ENCODE assay signal across 2 cellular contexts in the genomic region with DNA sequence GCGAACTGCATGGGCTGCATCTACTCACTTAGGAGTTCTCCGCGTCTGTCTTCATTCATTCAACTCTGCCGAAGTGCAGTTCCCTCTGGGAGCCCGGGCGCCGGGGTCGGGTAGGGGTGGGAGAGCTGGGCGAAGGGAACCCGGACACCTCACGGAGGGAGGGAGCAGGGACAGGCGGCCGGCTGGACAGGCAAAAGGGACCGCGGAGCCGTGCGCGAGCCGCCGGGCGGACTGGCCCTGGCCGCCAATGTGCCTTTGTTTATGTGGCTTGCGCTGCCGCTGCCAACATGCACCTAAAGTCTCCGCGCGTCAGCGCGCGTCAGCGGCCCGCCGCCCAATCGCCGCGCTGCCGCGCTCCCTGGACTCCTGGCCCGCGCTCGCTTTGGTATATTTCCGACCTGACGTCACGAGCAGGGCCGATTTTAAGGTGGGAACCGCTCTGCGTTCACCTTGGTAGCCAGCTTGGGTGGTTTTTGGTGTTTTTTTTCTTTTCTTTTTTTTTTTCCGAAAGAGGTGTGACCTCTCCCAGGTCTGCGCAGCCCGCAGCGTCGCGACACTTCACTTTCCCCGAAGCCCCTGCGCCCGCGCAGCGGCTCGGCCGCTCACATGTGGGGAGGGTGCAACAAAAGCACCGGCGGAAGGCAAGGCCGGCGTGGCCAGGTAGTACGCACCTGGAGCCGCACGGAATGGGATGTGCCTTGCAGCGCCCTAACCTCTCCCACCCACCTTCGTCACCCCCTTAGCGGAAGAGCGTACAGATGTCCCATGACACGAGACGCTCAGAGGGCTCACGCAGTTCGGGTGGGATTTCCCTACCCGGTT.
A peak's percentile ranks its signal among the peaks of the same experiment; 100 is the strongest.
TF ChIP-seq lines count a peak whose summit lies in the region.

Gene NR4A2, minus strand, starts transcription at position 270 of the 822 bp plus-strand sequence. CDS start 2,535 bp downstream, outside the sequence.

TF ChIP-seq in HCT116, 20 proteins besides CTCF, POLR2A, EP300 and RAD21:
- TF ChIP-seq, protein P1, sequence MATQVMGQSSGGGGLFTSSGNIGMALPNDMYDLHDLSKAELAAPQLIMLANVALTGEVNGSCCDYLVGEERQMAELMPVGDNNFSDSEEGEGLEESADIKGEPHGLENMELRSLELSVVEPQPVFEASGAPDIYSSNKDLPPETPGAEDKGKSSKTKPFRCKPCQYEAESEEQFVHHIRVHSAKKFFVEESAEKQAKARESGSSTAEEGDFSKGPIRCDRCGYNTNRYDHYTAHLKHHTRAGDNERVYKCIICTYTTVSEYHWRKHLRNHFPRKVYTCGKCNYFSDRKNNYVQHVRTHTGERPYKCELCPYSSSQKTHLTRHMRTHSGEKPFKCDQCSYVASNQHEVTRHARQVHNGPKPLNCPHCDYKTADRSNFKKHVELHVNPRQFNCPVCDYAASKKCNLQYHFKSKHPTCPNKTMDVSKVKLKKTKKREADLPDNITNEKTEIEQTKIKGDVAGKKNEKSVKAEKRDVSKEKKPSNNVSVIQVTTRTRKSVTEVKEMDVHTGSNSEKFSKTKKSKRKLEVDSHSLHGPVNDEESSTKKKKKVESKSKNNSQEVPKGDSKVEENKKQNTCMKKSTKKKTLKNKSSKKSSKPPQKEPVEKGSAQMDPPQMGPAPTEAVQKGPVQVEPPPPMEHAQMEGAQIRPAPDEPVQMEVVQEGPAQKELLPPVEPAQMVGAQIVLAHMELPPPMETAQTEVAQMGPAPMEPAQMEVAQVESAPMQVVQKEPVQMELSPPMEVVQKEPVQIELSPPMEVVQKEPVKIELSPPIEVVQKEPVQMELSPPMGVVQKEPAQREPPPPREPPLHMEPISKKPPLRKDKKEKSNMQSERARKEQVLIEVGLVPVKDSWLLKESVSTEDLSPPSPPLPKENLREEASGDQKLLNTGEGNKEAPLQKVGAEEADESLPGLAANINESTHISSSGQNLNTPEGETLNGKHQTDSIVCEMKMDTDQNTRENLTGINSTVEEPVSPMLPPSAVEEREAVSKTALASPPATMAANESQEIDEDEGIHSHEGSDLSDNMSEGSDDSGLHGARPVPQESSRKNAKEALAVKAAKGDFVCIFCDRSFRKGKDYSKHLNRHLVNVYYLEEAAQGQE (IDR thresholded peaks at IDR 0.05; ENCODE audit: low read depth), result no peak
- no peak for TF ChIP-seq SP1 (IDR thresholded peaks at IDR 0.05; ENCODE audit: low read depth)
- peak; percentile 92 for TF ChIP-seq TCF7L2 (IDR thresholded peaks at IDR 0.05; ENCODE audit: borderline replicate concordance, extremely low read depth, insufficient read depth, insufficient read length)
- TF ChIP-seq CEBPB (IDR thresholded peaks at IDR 0.05; ENCODE audit: low read depth), result no peak
- TF ChIP-seq SRF (IDR thresholded peaks at IDR 0.05; ENCODE audit: low read depth), result no peak
- TF ChIP-seq SIN3A (IDR thresholded peaks at IDR 0.05; ENCODE audit: low read depth), result no peak
- TF ChIP-seq ATF3 (IDR thresholded peaks at IDR 0.05), result no peak
- TF ChIP-seq EZH2phosphoT487 (IDR thresholded peaks at IDR 0.05; ENCODE audit: borderline replicate concordance), result no peak
- peak; percentile 91 for TF ChIP-seq POLR2AphosphoS5 (IDR thresholded peaks at IDR 0.05; ENCODE audit: low read depth, low read length)
- TF ChIP-seq MAX (IDR thresholded peaks at IDR 0.05), result no peak
- no peak for TF ChIP-seq ELF1 (IDR thresholded peaks at IDR 0.05; ENCODE audit: borderline replicate concordance, low read depth)
- no peak for TF ChIP-seq EGR1 (IDR thresholded peaks at IDR 0.05; ENCODE audit: low read depth)
- TF ChIP-seq EZH2 (IDR thresholded peaks at IDR 0.05), result no peak
- TF ChIP-seq, protein P2, sequence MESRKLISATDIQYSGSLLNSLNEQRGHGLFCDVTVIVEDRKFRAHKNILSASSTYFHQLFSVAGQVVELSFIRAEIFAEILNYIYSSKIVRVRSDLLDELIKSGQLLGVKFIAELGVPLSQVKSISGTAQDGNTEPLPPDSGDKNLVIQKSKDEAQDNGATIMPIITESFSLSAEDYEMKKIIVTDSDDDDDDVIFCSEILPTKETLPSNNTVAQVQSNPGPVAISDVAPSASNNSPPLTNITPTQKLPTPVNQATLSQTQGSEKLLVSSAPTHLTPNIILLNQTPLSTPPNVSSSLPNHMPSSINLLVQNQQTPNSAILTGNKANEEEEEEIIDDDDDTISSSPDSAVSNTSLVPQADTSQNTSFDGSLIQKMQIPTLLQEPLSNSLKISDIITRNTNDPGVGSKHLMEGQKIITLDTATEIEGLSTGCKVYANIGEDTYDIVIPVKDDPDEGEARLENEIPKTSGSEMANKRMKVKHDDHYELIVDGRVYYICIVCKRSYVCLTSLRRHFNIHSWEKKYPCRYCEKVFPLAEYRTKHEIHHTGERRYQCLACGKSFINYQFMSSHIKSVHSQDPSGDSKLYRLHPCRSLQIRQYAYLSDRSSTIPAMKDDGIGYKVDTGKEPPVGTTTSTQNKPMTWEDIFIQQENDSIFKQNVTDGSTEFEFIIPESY (IDR thresholded peaks at IDR 0.05; ENCODE audit: extremely low read depth, insufficient replicate concordance, low read length), result peak; percentile 44
- TF ChIP-seq ZFX (IDR thresholded peaks at IDR 0.05), result peak; percentile 42
- TF ChIP-seq FOSL1 (IDR thresholded peaks at IDR 0.05; ENCODE audit: low read depth), result no peak
- no peak for TF ChIP-seq ZNF274 (IDR thresholded peaks at IDR 0.05; ENCODE audit: low read depth, low read length)
- TF ChIP-seq YY1 (IDR thresholded peaks at IDR 0.05; ENCODE audit: extremely low read depth, insufficient replicate concordance, low read depth, low read length), result no peak
- TF ChIP-seq JUND (IDR thresholded peaks at IDR 0.05), result no peak
- TF ChIP-seq CBX3 (IDR thresholded peaks at IDR 0.05; ENCODE audit: low read depth), result no peak
TF ChIP-seq in HCT116: peak in this region for 4.

TF ChIP-seq in SK-N-SH, 30 proteins besides CTCF, POLR2A, EP300 and RAD21:
- TF ChIP-seq, protein P3, sequence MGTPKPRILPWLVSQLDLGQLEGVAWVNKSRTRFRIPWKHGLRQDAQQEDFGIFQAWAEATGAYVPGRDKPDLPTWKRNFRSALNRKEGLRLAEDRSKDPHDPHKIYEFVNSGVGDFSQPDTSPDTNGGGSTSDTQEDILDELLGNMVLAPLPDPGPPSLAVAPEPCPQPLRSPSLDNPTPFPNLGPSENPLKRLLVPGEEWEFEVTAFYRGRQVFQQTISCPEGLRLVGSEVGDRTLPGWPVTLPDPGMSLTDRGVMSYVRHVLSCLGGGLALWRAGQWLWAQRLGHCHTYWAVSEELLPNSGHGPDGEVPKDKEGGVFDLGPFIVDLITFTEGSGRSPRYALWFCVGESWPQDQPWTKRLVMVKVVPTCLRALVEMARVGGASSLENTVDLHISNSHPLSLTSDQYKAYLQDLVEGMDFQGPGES (IDR thresholded peaks at IDR 0.05; ENCODE audit: low read depth, low read length), result no peak
- TF ChIP-seq, protein P4, sequence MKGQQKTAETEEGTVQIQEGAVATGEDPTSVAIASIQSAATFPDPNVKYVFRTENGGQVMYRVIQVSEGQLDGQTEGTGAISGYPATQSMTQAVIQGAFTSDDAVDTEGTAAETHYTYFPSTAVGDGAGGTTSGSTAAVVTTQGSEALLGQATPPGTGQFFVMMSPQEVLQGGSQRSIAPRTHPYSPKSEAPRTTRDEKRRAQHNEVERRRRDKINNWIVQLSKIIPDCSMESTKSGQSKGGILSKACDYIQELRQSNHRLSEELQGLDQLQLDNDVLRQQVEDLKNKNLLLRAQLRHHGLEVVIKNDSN (IDR thresholded peaks at IDR 0.05; ENCODE audit: borderline replicate concordance, low read depth), result no peak
- TF ChIP-seq GATA2 (CRISPR knock-in tag; IDR thresholded peaks at IDR 0.05) (no peak), NRF1 (IDR thresholded peaks at IDR 0.05; ENCODE audit: low read depth, low read length) (no peak; the same call in 1 of the 2 replicates), FOSL2 (IDR thresholded peaks at IDR 0.05; ENCODE audit: borderline replicate concordance, low read depth) (no peak), EZH2phosphoT487 (IDR thresholded peaks at IDR 0.05; ENCODE audit: borderline replicate concordance, low read depth) (no peak), TAF1 (IDR thresholded peaks at IDR 0.05; ENCODE audit: borderline replicate concordance, low read depth, low read length) (no peak), FOXM1 (IDR thresholded peaks at IDR 0.05; ENCODE audit: low read depth) (no peak), TEAD4 (IDR thresholded peaks at IDR 0.05; ENCODE audit: borderline replicate concordance, insufficient read depth) (no peak), MAX (IDR thresholded peaks at IDR 0.05; ENCODE audit: low read depth) (peak; percentile 86), SMC3 (IDR thresholded peaks at IDR 0.05; ENCODE audit: low read depth, low read length) (no peak), PBX3 (IDR thresholded peaks at IDR 0.05) (no peak), SIN3A (IDR thresholded peaks at IDR 0.05; ENCODE audit: borderline replicate concordance, low read depth, low read length) (0 out of 2 replicates have a peak, but pooled peaks have one; percentile 31), RFX5 (IDR thresholded peaks at IDR 0.05; ENCODE audit: low read length) (peak; percentile 56; the same call in 1 of the 2 replicates), GABPA (IDR thresholded peaks at IDR 0.05; ENCODE audit: low read depth) (no peak), NFIC (IDR thresholded peaks at IDR 0.05; ENCODE audit: borderline replicate concordance) (no peak), RCOR1 (IDR thresholded peaks at IDR 0.05; ENCODE audit: low read length) (no peak), MXI1 (IDR thresholded peaks at IDR 0.05; ENCODE audit: low read depth, low read length) (peak; percentile 41; the same call in 1 of the 2 replicates)
